In the genomic region with DNA sequence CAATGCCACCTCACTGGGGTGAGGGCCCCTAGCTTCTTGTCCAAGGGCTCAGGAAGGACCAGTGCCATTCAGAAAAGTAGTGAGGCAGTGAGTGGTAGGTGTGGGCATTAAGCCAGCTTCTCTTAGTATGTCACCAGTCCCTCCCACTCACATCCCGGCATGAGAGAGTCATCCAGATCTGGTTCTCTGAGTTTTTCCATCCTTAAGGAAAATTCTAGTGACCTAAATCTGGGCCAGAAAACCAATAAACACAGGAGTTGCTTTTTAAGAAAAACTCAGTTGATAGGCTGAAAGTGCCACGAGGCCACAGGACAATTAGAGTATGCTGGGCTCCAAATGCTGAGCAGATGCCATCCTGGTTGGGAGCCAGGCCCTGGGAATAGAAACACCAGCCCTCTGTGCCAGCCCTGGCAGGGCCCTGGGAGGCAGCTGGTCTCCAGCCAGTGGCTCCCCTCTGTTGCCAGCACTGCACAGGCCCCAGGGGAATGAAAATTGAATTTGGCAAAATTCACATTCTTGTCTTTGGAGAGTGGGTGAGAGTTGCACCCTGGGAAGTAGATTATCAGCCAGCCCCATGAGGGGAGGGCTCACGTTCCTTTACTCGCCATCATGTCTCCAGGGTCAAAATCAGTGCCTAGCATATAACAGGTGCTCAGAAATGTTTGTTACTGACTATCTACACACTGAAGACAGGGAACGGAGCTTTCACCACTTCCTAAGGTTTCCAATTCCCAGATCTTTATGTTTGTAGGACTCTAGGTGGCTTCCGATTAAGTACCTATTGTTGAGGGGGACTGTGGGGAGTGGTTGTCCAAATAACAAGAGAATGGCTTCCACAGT, we compare ENCODE assay signal across 9 cellular contexts. TPM values are rescaled to one million over a fixed set of nuclear protein-coding genes. Genes with fewer than 3 reads are reported as not detected.
DNase-seq lines count a peak whose midpoint lies in the region; ATAC-seq, FAIRE-seq and TF ChIP-seq lines count a peak whose summit lies in the region.
"Had no signal": no experiment of that assay in that cellular context is flagged by ENCODE, and none has a peak within 500 bp of the region (broad histone marks: within the 10 kb centered on the region; RNA-seq: fewer than 3 reads in every experiment).

No MANE protein-coding gene starts in this region.

- ATAC-seq in GM19324 (IDR thresholded peaks at IDR 0.05; ENCODE audit: low FRiP score, unreplicated experiment), result no peak
- ATAC-seq: effector memory CD8-positive, alpha-beta T cell had no signal

- H3K4me1 Mint-ChIP-seq in endothelial cell (ENCODE audit: unreplicated experiment), result peaks cover 28% of the 10 kb centered on the region

- FAIRE-seq in frontal cortex (lab: Jason Lieb, UNC), result no peak

- DNase-seq in ELR (ENCODE audit: low read depth) (peak; percentile 67), SK-N-SH (peak; percentile 74), frontal cortex (ENCODE audit: low spot score in 2 of 2) (peak; percentile 64 to 72), renal cortical epithelial cell (ENCODE audit: low read depth) (peak; percentile 81), endothelial cell (ENCODE audit: low spot score) (no peak), germinal center (ENCODE audit: low spot score) (no peak)
- DNase-seq in activated naive CD4-positive, alpha-beta T cell treated with Interleukin-2 at 50 U/mL for 16 hours, result no peak
- DNase-seq: effector memory CD8-positive, alpha-beta T cell had no signal

- no peaks in the 10 kb centered on the region for H4K20me1 ChIP-seq in SK-N-SH (ENCODE audit: insufficient read depth)

- no peaks in the 10 kb centered on the region for H3K9me3 Mint-ChIP-seq in endothelial cell (ENCODE audit: unreplicated experiment)
- H3K9me3 Mint-ChIP-seq: effector memory CD8-positive, alpha-beta T cell had no signal

- peaks cover 4% of the 10 kb centered on the region; the same call in 1 of the 2 replicates for H3K9me3 ChIP-seq in SK-N-SH

- H2AFZ ChIP-seq in SK-N-SH (ENCODE audit: low read depth), result no peak overlapping the region

- no peaks in the 10 kb centered on the region for H3K79me2 ChIP-seq in SK-N-SH (ENCODE audit: insufficient read depth)

- no peaks in the 10 kb centered on the region for H3K36me3 Mint-ChIP-seq in endothelial cell (ENCODE audit: low read depth, unreplicated experiment)

- no peak overlapping the region for H3K9ac ChIP-seq in SK-N-SH

- H3K27me3 Mint-ChIP-seq in endothelial cell (ENCODE audit: unreplicated experiment), result peaks cover 6% of the 10 kb centered on the region

- H3F3A ChIP-seq in SK-N-SH (replicated peaks; ENCODE audit: insufficient read depth), result no peaks in the 10 kb centered on the region

- peak overlapping the region in 1 of 2 experiments; percentile 60; a peak in 2 of 4 replicates for H3K27ac ChIP-seq in SK-N-SH (ENCODE audit: low read depth in 2 of 2, low read length in 1 of 2)

- no peak overlapping the region for H3K4me2 ChIP-seq in SK-N-SH

- no peaks in the 10 kb centered on the region for H3K36me3 ChIP-seq in SK-N-SH (replicated peaks in 1 of 2; ENCODE audit: control insufficient read depth in 1 of 2, insufficient read depth in 2 of 2, low read length in 1 of 2)

- H3K27me3 ChIP-seq in SK-N-SH (ENCODE audit: insufficient read depth), result peaks cover 16% of the 10 kb centered on the region; the same call in 1 of the 2 replicates

- H3K4me3 ChIP-seq in SK-N-SH (ENCODE audit: low read depth in 2 of 2, low read length in 1 of 2), result no peak overlapping the region

- no peaks in the 10 kb centered on the region for H3K9me2 ChIP-seq in SK-N-SH

- no peak overlapping the region for H3K4me3 Mint-ChIP-seq in endothelial cell (ENCODE audit: unreplicated experiment)
- H3K4me3 Mint-ChIP-seq: effector memory CD8-positive, alpha-beta T cell had no signal

- H3K4me1 ChIP-seq in SK-N-SH (ENCODE audit: control insufficient read depth in 1 of 2, insufficient read depth in 2 of 2, low read depth in 1 of 2, low read length in 1 of 2), result peaks cover 11 to 12% of the 10 kb centered on the region in 2 experiments; a peak in 2 of 4 replicates

- POLR2A ChIA-PET in SK-N-SH (lab: Yijun Ruan, JAX), result no interaction called here

- peak; percentile 29; the same call in 1 of the 2 replicates for TF ChIP-seq RAD21 in SK-N-SH (IDR thresholded peaks at IDR 0.05; ENCODE audit: low read length)

- no peak overlapping the region for H3K27ac Mint-ChIP-seq in endothelial cell (ENCODE audit: unreplicated experiment)
- H3K27ac Mint-ChIP-seq: effector memory CD8-positive, alpha-beta T cell had no signal

- TF ChIP-seq CTCF in SK-N-SH (IDR thresholded peaks at IDR 0.05) (no peak), endothelial cell (IDR thresholded peaks at IDR 0.05; ENCODE audit: unreplicated experiment) (no peak)

- CTCF ChIA-PET in SK-N-SH (lab: Yijun Ruan, JAX), result interaction anchor here (0.5 to 1.2 kb wide), 4 partner anchors 42 to 513 kb away, joined by 3 read pairs; a partner anchor contains a TSS

- peak in 1 of 2 experiments; percentile 53; a peak in 1 of 4 replicates for TF ChIP-seq EP300 in SK-N-SH (IDR thresholded peaks at IDR 0.05; ENCODE audit: borderline replicate concordance in 1 of 2, low read depth in 1 of 2, low read length in 1 of 2)

- WGBS in SK-N-SH (ENCODE audit: low lambda C conversion rate), result 66% methylated on average over 6 of the region's 6 CpGs

TF ChIP-seq in SK-N-SH, 30 proteins besides CTCF, POLR2A, EP300 and RAD21:
- TF ChIP-seq RFX5 (IDR thresholded peaks at IDR 0.05; ENCODE audit: low read length), result no peak
- 0 out of 2 replicates have a peak, but pooled peaks have one; percentile 9 for TF ChIP-seq NFIC (IDR thresholded peaks at IDR 0.05; ENCODE audit: borderline replicate concordance)
- TF ChIP-seq POLR2AphosphoS5 (IDR thresholded peaks at IDR 0.05; ENCODE audit: low read depth, low read length), result no peak
- no peak for TF ChIP-seq SMC3 (IDR thresholded peaks at IDR 0.05; ENCODE audit: low read depth, low read length)
- no peak for TF ChIP-seq EZH2phosphoT487 (IDR thresholded peaks at IDR 0.05; ENCODE audit: borderline replicate concordance, low read depth)
- no peak for TF ChIP-seq JUND (IDR thresholded peaks at IDR 0.05)
- no peak for TF ChIP-seq MEF2A (IDR thresholded peaks at IDR 0.05; ENCODE audit: borderline replicate concordance, low read depth)
- TF ChIP-seq, protein P1, sequence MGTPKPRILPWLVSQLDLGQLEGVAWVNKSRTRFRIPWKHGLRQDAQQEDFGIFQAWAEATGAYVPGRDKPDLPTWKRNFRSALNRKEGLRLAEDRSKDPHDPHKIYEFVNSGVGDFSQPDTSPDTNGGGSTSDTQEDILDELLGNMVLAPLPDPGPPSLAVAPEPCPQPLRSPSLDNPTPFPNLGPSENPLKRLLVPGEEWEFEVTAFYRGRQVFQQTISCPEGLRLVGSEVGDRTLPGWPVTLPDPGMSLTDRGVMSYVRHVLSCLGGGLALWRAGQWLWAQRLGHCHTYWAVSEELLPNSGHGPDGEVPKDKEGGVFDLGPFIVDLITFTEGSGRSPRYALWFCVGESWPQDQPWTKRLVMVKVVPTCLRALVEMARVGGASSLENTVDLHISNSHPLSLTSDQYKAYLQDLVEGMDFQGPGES (IDR thresholded peaks at IDR 0.05; ENCODE audit: low read depth, low read length), result no peak
- TF ChIP-seq TCF12 (IDR thresholded peaks at IDR 0.05), result 0 out of 2 replicates have a peak, but pooled peaks have one; percentile 7
- no peak for TF ChIP-seq NRF1 (IDR thresholded peaks at IDR 0.05; ENCODE audit: low read depth, low read length)
- TF ChIP-seq GABPA (IDR thresholded peaks at IDR 0.05; ENCODE audit: low read depth), result no peak
- TF ChIP-seq SIN3A (IDR thresholded peaks at IDR 0.05; ENCODE audit: borderline replicate concordance, low read depth, low read length), result no peak
- no peak for TF ChIP-seq TAF1 (IDR thresholded peaks at IDR 0.05; ENCODE audit: borderline replicate concordance, low read depth, low read length)
- TF ChIP-seq, protein P2, sequence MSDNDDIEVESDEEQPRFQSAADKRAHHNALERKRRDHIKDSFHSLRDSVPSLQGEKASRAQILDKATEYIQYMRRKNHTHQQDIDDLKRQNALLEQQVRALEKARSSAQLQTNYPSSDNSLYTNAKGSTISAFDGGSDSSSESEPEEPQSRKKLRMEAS (IDR thresholded peaks at IDR 0.05; ENCODE audit: low read depth), result no peak
- TF ChIP-seq GATA2 (CRISPR knock-in tag; IDR thresholded peaks at IDR 0.05), result no peak
- TF ChIP-seq YY1 (IDR thresholded peaks at IDR 0.05; ENCODE audit: low read depth), result no peak
- TF ChIP-seq FOXJ3 (CRISPR knock-in tag; IDR thresholded peaks at IDR 0.05), result no peak
- TF ChIP-seq FOSL2 (IDR thresholded peaks at IDR 0.05; ENCODE audit: borderline replicate concordance, low read depth), result no peak
- peak; percentile 75 for TF ChIP-seq RCOR1 (IDR thresholded peaks at IDR 0.05; ENCODE audit: low read length)
- TF ChIP-seq TEAD4 (IDR thresholded peaks at IDR 0.05; ENCODE audit: borderline replicate concordance, insufficient read depth), result no peak

RNA-seq across cellular contexts. Expression of a gene that starts 52.8 kb away (rescaled TPM):
- 1.8 and 2.4 TPM in 2 replicates for polyA plus RNA-seq in SK-N-SH (2012; rRNA removed)
- polyA plus RNA-seq in SK-N-SH (2012; cell fraction: cytosol; rRNA removed), result 1.2 and 2.0 TPM in 2 replicates
- polyA plus RNA-seq in SK-N-SH (2012; cell fraction: nucleus; rRNA removed), result 4.3 and 4.7 TPM in 2 replicates
- 4.5 TPM for total RNA-seq in frontal cortex
- total RNA-seq in renal cortical epithelial cell, result 0.17 and 0.30 TPM in 2 replicates
- total RNA-seq in endothelial cell (ENCODE audit: unreplicated experiment), result 33.5 TPM

Comparison
In these comparisons a context has a peak if more than half of its experiments do, and no peak if none do; other contexts are left out.
1. DNase-seq: peak in ELR (single experiment), SK-N-SH (single experiment), frontal cortex (2 of 2) and renal cortical epithelial cell (single experiment); none in activated naive CD4-positive, alpha-beta T cell treated with Interleukin-2 at 50 U/mL for 16 hours (single experiment), endothelial cell (single experiment) and germinal center (single experiment).